ENCODE assay signal across 8 cellular contexts in genomic region chr5:43312076-43312620, GRCh38. TPM values are rescaled to one million over a fixed set of nuclear protein-coding genes. Genes with fewer than 3 reads are reported as not detected.
DNase-seq lines count a peak whose midpoint lies in the region; ATAC-seq lines count a peak whose summit lies in the region.

No MANE protein-coding gene starts in this region.

- H3K36me3 ChIP-seq in thymus (ENCODE audit: control insufficient read depth, insufficient read depth), result no peaks in the 10 kb centered on the region

- peak overlapping the region; percentile 74 for H3K4me3 ChIP-seq in thymus (ENCODE audit: low read length)

- no peak overlapping the region for H3K27ac ChIP-seq in thymus (ENCODE audit: low read depth)

- POLR2A ChIA-PET in activated CD8-positive, alpha-beta T cell treated with anti-CD3 and anti-CD28 coated beads, Interleukin-2, amount 10 ng/mL, durations not matched to agents 7 days and 5 days (lab: Charles Lee), result interaction anchor here (0.8 to 4.0 kb wide), 15 partner anchors 38 to 320 kb away, joined by 3 to 54 read pairs (median 5); partner anchors contain the start of genes NNT, TMEM267 and ZNF131

- CTCF ChIA-PET in activated CD8-positive, alpha-beta T cell treated with anti-CD3 and anti-CD28 coated beads, Interleukin-2, amount 10 ng/mL, durations not matched to agents 7 days and 5 days (lab: Charles Lee), result interaction anchor here (1.0 to 4.2 kb wide), 13 partner anchors 9 to 403 kb away, joined by 3 to 24 read pairs (median 6); partner anchors contain the start of genes TMEM267 and ZNF131

- DNase-seq in activated CD4-positive, alpha-beta T cell treated with anti-CD3 and anti-CD28 coated beads, Interleukin-2, amount 10 ng/mL, durations not matched to agents 24 days and 14 days, result peak; percentile 67
- DNase-seq in activated CD4-positive, alpha-beta T cell treated with anti-CD3 and anti-CD28 coated beads for 1 hour, result no peak
- no peak for DNase-seq in activated CD8-positive, alpha-beta T cell treated with anti-CD3 and anti-CD28 coated beads, Interleukin-2, amount 10 ng/mL, durations not matched to agents 7 days and 5 days
- DNase-seq in immature natural killer cell (no peak), NCI-H524 treated with DMSO at 0.1 percent for 48 hours (lab: John Stamatoyannopoulos, UW) (no peak), COR-L47 (lab: John Stamatoyannopoulos, UW) (no peak)

- no peaks in the 10 kb centered on the region for H3K9me3 ChIP-seq in thymus (ENCODE audit: control insufficient read depth)

- H3K4me1 Mint-ChIP-seq in activated CD4-positive, alpha-beta T cell treated with anti-CD3 and anti-CD28 coated beads, Interleukin-2, amount 10 ng/mL, durations not matched to agents 24 days and 14 days, result peaks cover 61% of the 10 kb centered on the region
- H3K4me1 Mint-ChIP-seq in activated CD8-positive, alpha-beta T cell treated with anti-CD3 and anti-CD28 coated beads, Interleukin-2, amount 10 ng/mL, durations not matched to agents 7 days and 5 days (ENCODE audit: low read depth), result peaks cover 71% of the 10 kb centered on the region
- H3K4me1 Mint-ChIP-seq in immature natural killer cell, result peaks cover 25 to 34% of the 10 kb centered on the region in 2 donors

- peaks cover 41% of the 10 kb centered on the region for H3K36me3 Mint-ChIP-seq in activated CD4-positive, alpha-beta T cell treated with anti-CD3 and anti-CD28 coated beads, Interleukin-2, amount 10 ng/mL, durations not matched to agents 24 days and 14 days (ENCODE audit: low read depth)
- H3K36me3 Mint-ChIP-seq in activated CD8-positive, alpha-beta T cell treated with anti-CD3 and anti-CD28 coated beads, Interleukin-2, amount 10 ng/mL, durations not matched to agents 7 days and 5 days (ENCODE audit: low read depth), result peaks cover 27% of the 10 kb centered on the region
- H3K36me3 Mint-ChIP-seq in immature natural killer cell, result no peaks in the 10 kb centered on the region

- H3K4me1 ChIP-seq in thymus (ENCODE audit: control insufficient read depth, insufficient read depth, low read length), result peaks cover 5% of the 10 kb centered on the region

- peak overlapping the region; percentile 89 for H3K4me3 Mint-ChIP-seq in activated CD4-positive, alpha-beta T cell treated with anti-CD3 and anti-CD28 coated beads, Interleukin-2, amount 10 ng/mL, durations not matched to agents 24 days and 14 days
- peak overlapping the region; percentile 96 for H3K4me3 Mint-ChIP-seq in activated CD8-positive, alpha-beta T cell treated with anti-CD3 and anti-CD28 coated beads, Interleukin-2, amount 10 ng/mL, durations not matched to agents 7 days and 5 days
- H3K4me3 Mint-ChIP-seq in immature natural killer cell, result peak overlapping the region; percentile 93 to 98 (median 97)

- intact Hi-C loops in activated CD4-positive, alpha-beta T cell treated with anti-CD3 and anti-CD28 coated beads, Interleukin-2, amount 10 ng/mL, durations not matched to agents 24 days and 14 days (cut with micrococcal nuclease), result loop anchor here (2.0 to 10.0 kb wide), 5 partner anchors 77 to 361 kb away; partner anchors contain the start of genes C5orf34 and NNT

- H3K9me3 Mint-ChIP-seq in activated CD4-positive, alpha-beta T cell treated with anti-CD3 and anti-CD28 coated beads, Interleukin-2, amount 10 ng/mL, durations not matched to agents 24 days and 14 days, result peaks cover 13% of the 10 kb centered on the region
- no peaks in the 10 kb centered on the region for H3K9me3 Mint-ChIP-seq in activated CD8-positive, alpha-beta T cell treated with anti-CD3 and anti-CD28 coated beads, Interleukin-2, amount 10 ng/mL, durations not matched to agents 7 days and 5 days (ENCODE audit: insufficient read depth)
- H3K9me3 Mint-ChIP-seq in immature natural killer cell, result no peaks in the 10 kb centered on the region

- 76% methylated on average over 5 of the region's 5 CpGs for WGBS in thymus

- no peak for ATAC-seq in activated CD8-positive, alpha-beta T cell treated with anti-CD3 and anti-CD28 coated beads, Interleukin-2, amount 10 ng/mL, durations not matched to agents 7 days and 5 days
- no peak for ATAC-seq in esophagus mucosa

- no peaks in the 10 kb centered on the region for H3K27me3 ChIP-seq in thymus (ENCODE audit: control insufficient read depth, insufficient read depth)

- peak overlapping the region; percentile 94 for H3K27ac Mint-ChIP-seq in activated CD4-positive, alpha-beta T cell treated with anti-CD3 and anti-CD28 coated beads, Interleukin-2, amount 10 ng/mL, durations not matched to agents 24 days and 14 days
- peak overlapping the region; percentile 95 for H3K27ac Mint-ChIP-seq in activated CD8-positive, alpha-beta T cell treated with anti-CD3 and anti-CD28 coated beads, Interleukin-2, amount 10 ng/mL, durations not matched to agents 7 days and 5 days
- H3K27ac Mint-ChIP-seq in immature natural killer cell, result peak overlapping the region; percentile 88 to 98 (median 95)

- no peaks in the 10 kb centered on the region for H3K27me3 Mint-ChIP-seq in activated CD4-positive, alpha-beta T cell treated with anti-CD3 and anti-CD28 coated beads, Interleukin-2, amount 10 ng/mL, durations not matched to agents 24 days and 14 days
- no peaks in the 10 kb centered on the region for H3K27me3 Mint-ChIP-seq in activated CD8-positive, alpha-beta T cell treated with anti-CD3 and anti-CD28 coated beads, Interleukin-2, amount 10 ng/mL, durations not matched to agents 7 days and 5 days (ENCODE audit: low read depth)
- peaks cover 13 to 20% (median 16%) of the 10 kb centered on the region in 3 donors for H3K27me3 Mint-ChIP-seq in immature natural killer cell (ENCODE audit: low read depth in 3 of 3)

RNA-seq across cellular contexts. Expression of gene HMGCS1, which starts 1.1 kb away (rescaled TPM):
- total RNA-seq in activated CD4-positive, alpha-beta T cell treated with anti-CD3 and anti-CD28 coated beads, Interleukin-2, amount 10 ng/mL, durations not matched to agents 24 days and 14 days, result 230 and 241 TPM in 2 replicates
- total RNA-seq in activated CD8-positive, alpha-beta T cell treated with anti-CD3 and anti-CD28 coated beads, Interleukin-2, amount 10 ng/mL, durations not matched to agents 7 days and 5 days, result 10 to 100 TPM; 82.4 to 90.6 TPM
- polyA plus RNA-seq in immature natural killer cell (10 to 100 TPM; 10.9 to 16.4 (median 11.9) TPM), thymus (17.8 TPM)
- 307 TPM for total RNA-seq in esophagus mucosa
